ENCODE assay signal across 1 cellular context in the genomic region with DNA sequence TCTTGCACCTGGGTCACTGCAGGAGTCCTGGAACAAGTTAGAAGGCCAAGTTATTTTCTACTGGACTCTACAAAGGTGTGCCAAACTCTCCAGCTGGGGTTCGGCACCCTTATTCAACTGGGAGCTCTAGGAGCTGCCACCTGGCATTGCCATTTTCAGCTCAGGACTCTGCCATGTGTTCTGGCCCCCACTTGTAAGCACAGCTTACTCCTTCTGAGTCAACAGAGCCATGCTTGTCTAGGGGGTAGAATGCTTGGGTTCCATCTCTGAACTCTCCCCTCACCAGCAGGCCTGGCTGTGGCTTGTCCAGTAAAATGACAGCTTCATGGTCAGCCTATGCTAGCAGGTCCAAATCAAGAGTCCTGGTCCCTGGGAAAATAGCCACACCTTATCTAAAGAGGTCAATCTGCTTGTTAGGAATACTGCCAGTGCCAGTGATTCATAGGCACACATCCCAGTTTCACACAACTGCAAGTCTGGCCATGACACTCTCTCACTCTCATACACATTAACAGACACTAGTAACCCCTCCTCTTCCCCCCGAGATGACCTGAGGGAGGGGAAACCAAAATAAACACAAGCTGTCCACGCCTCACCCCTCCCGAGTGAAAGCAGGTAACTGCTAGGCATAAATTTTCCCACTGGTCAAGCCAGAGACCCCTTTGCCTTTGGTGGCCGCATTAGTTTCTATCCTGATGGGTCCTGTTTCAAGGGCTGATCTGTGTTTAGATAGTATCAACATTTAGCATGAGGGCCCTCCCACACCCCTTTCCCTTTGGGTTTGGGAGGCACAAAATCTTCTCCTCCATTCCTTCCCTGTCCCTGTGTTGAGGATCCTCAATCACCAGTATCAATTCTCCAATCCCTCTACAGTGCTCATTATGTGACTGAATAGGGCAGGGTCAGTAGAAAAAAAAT.
A peak's percentile ranks its signal among the peaks of the same experiment; 100 is the strongest.
TF ChIP-seq lines count a peak whose summit lies in the region.

No MANE protein-coding gene starts in this region.

TF ChIP-seq in HepG2, 621 proteins besides CTCF, POLR2A, EP300 and RAD21 (continued from another document and continues in another):
- TF ChIP-seq, protein P1, sequence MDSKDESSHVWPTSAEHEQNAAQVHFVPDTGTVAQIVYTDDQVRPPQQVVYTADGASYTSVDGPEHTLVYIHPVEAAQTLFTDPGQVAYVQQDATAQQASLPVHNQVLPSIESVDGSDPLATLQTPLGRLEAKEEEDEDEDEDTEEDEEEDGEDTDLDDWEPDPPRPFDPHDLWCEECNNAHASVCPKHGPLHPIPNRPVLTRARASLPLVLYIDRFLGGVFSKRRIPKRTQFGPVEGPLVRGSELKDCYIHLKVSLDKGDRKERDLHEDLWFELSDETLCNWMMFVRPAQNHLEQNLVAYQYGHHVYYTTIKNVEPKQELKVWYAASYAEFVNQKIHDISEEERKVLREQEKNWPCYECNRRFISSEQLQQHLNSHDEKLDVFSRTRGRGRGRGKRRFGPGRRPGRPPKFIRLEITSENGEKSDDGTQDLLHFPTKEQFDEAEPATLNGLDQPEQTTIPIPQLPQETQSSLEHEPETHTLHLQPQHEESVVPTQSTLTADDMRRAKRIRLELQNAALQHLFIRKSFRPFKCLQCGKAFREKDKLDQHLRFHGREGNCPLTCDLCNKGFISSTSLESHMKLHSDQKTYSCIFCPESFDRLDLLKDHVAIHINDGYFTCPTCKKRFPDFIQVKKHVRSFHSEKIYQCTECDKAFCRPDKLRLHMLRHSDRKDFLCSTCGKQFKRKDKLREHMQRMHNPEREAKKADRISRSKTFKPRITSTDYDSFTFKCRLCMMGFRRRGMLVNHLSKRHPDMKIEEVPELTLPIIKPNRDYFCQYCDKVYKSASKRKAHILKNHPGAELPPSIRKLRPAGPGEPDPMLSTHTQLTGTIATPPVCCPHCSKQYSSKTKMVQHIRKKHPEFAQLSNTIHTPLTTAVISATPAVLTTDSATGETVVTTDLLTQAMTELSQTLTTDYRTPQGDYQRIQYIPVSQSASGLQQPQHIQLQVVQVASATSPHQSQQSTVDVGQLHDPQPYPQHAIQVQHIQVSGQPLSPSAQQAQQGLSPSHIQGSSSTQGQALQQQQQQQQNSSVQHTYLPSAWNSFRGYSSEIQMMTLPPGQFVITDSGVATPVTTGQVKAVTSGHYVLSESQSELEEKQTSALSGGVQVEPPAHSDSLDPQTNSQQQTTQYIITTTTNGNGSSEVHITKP (CRISPR knock-in tag; IDR thresholded peaks at IDR 0.05; ENCODE audit: low read depth), result peak; percentile 83; the same call in 1 of the 2 replicates
- TF ChIP-seq TCF12 (IDR thresholded peaks at IDR 0.05) (no peak), TCF12 (CRISPR knock-in tag; IDR thresholded peaks at IDR 0.05) (peak; percentile 84; the same call in 1 of the 2 replicates), NONO (IDR thresholded peaks at IDR 0.05) (no peak), NONO (CRISPR knock-in tag; conservative IDR thresholded peaks at IDR 0.05) (peak; percentile 71; the same call in 1 of the 2 replicates), DBP (CRISPR knock-in tag; IDR thresholded peaks at IDR 0.05; ENCODE audit: not compliant biosample characterization) (no peak), ZNF12 (CRISPR knock-in tag; IDR thresholded peaks at IDR 0.05) (peak; percentile 98), NFE2 (CRISPR knock-in tag; IDR thresholded peaks at IDR 0.05) (no peak), SRY (CRISPR knock-in tag; IDR thresholded peaks at IDR 0.05) (peak; percentile 58; the same call in 1 of the 2 replicates), ZNF761 (CRISPR knock-in tag; conservative IDR thresholded peaks at IDR 0.05) (no peak; the same call in none of the 2 replicates), EHMT2 (IDR thresholded peaks at IDR 0.05; ENCODE audit: borderline replicate concordance, low read depth, low read length) (peak; percentile 69), HMG20B (CRISPR knock-in tag; conservative IDR thresholded peaks at IDR 0.05) (peak; percentile 91), IRF9 (CRISPR knock-in tag; IDR thresholded peaks at IDR 0.05; ENCODE audit: borderline replicate concordance) (no peak), ZNF33B (CRISPR knock-in tag; IDR thresholded peaks at IDR 0.05) (no peak; the same call in 1 of the 2 replicates), CCAR2 (optimal IDR thresholded peaks at IDR 0.05; ENCODE audit: low read depth, low read length) (peak; percentile 65), TMF1 (CRISPR knock-in tag; IDR thresholded peaks at IDR 0.05; ENCODE audit: low read depth) (no peak), NFATC3 (CRISPR knock-in tag; IDR thresholded peaks at IDR 0.05) (no peak), THAP7 (CRISPR knock-in tag; IDR thresholded peaks at IDR 0.05) (no peak), SMC3 (IDR thresholded peaks at IDR 0.05; ENCODE audit: low read length) (peak; percentile 52; the same call in 1 of the 2 replicates), SOX5 (CRISPR knock-in tag; IDR thresholded peaks at IDR 0.05; ENCODE audit: borderline replicate concordance) (peak; percentile 88), NCOA5 (CRISPR knock-in tag; IDR thresholded peaks at IDR 0.05) (no peak), KLF16 (CRISPR knock-in tag; IDR thresholded peaks at IDR 0.05) (peak in 1 of 2 experiments; percentile 86; a peak in 2 of 4 replicates), ZNF576 (CRISPR knock-in tag; IDR thresholded peaks at IDR 0.05) (no peak), TFAP4 (IDR thresholded peaks at IDR 0.05; ENCODE audit: borderline replicate concordance, low read depth) (peak; percentile 27; the same call in 1 of the 2 replicates), ZNF501 (CRISPR knock-in tag; IDR thresholded peaks at IDR 0.05) (peak; percentile 90), TEAD3 (CRISPR knock-in tag; optimal IDR thresholded peaks at IDR 0.05; ENCODE audit: borderline replicate concordance) (peak; percentile 42)
- TF ChIP-seq, protein P2, sequence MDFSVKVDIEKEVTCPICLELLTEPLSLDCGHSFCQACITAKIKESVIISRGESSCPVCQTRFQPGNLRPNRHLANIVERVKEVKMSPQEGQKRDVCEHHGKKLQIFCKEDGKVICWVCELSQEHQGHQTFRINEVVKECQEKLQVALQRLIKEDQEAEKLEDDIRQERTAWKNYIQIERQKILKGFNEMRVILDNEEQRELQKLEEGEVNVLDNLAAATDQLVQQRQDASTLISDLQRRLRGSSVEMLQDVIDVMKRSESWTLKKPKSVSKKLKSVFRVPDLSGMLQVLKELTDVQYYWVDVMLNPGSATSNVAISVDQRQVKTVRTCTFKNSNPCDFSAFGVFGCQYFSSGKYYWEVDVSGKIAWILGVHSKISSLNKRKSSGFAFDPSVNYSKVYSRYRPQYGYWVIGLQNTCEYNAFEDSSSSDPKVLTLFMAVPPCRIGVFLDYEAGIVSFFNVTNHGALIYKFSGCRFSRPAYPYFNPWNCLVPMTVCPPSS (IDR thresholded peaks at IDR 0.05), result no peak
- TF ChIP-seq, protein P3, sequence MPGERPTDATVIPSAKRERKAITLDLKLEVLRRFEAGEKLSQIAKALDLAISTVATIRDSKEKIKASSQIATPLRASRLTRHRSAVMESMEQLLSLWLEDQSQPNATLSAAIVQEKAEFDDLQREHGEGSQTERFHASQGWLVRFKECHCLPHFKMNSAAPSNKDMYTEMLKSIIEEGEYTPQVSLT (CRISPR knock-in tag; IDR thresholded peaks at IDR 0.05; ENCODE audit: borderline replicate concordance, low read depth), result no peak
- TF ChIP-seq, protein P4, sequence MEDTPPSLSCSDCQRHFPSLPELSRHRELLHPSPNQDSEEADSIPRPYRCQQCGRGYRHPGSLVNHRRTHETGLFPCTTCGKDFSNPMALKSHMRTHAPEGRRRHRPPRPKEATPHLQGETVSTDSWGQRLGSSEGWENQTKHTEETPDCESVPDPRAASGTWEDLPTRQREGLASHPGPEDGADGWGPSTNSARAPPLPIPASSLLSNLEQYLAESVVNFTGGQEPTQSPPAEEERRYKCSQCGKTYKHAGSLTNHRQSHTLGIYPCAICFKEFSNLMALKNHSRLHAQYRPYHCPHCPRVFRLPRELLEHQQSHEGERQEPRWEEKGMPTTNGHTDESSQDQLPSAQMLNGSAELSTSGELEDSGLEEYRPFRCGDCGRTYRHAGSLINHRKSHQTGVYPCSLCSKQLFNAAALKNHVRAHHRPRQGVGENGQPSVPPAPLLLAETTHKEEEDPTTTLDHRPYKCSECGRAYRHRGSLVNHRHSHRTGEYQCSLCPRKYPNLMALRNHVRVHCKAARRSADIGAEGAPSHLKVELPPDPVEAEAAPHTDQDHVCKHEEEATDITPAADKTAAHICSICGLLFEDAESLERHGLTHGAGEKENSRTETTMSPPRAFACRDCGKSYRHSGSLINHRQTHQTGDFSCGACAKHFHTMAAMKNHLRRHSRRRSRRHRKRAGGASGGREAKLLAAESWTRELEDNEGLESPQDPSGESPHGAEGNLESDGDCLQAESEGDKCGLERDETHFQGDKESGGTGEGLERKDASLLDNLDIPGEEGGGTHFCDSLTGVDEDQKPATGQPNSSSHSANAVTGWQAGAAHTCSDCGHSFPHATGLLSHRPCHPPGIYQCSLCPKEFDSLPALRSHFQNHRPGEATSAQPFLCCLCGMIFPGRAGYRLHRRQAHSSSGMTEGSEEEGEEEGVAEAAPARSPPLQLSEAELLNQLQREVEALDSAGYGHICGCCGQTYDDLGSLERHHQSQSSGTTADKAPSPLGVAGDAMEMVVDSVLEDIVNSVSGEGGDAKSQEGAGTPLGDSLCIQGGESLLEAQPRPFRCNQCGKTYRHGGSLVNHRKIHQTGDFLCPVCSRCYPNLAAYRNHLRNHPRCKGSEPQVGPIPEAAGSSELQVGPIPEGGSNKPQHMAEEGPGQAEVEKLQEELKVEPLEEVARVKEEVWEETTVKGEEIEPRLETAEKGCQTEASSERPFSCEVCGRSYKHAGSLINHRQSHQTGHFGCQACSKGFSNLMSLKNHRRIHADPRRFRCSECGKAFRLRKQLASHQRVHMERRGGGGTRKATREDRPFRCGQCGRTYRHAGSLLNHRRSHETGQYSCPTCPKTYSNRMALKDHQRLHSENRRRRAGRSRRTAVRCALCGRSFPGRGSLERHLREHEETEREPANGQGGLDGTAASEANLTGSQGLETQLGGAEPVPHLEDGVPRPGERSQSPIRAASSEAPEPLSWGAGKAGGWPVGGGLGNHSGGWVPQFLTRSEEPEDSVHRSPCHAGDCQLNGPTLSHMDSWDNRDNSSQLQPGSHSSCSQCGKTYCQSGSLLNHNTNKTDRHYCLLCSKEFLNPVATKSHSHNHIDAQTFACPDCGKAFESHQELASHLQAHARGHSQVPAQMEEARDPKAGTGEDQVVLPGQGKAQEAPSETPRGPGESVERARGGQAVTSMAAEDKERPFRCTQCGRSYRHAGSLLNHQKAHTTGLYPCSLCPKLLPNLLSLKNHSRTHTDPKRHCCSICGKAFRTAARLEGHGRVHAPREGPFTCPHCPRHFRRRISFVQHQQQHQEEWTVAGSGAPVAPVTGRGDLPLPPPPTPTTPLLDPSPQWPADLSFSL (CRISPR knock-in tag; IDR thresholded peaks at IDR 0.05), result peak; percentile 89
- TF ChIP-seq, protein P5, sequence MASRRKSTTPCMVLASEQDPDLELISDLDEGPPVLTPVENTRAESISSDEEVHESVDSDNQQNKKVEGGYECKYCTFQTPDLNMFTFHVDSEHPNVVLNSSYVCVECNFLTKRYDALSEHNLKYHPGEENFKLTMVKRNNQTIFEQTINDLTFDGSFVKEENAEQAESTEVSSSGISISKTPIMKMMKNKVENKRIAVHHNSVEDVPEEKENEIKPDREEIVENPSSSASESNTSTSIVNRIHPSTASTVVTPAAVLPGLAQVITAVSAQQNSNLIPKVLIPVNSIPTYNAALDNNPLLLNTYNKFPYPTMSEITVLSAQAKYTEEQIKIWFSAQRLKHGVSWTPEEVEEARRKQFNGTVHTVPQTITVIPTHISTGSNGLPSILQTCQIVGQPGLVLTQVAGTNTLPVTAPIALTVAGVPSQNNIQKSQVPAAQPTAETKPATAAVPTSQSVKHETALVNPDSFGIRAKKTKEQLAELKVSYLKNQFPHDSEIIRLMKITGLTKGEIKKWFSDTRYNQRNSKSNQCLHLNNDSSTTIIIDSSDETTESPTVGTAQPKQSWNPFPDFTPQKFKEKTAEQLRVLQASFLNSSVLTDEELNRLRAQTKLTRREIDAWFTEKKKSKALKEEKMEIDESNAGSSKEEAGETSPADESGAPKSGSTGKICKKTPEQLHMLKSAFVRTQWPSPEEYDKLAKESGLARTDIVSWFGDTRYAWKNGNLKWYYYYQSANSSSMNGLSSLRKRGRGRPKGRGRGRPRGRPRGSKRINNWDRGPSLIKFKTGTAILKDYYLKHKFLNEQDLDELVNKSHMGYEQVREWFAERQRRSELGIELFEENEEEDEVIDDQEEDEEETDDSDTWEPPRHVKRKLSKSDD (CRISPR knock-in tag; IDR thresholded peaks at IDR 0.05; ENCODE audit: low read depth), result peak; percentile 64; the same call in 1 of the 2 replicates
